Comparison of ENCODE assay signal across 1 cellular context in genomic region chr9:136673088-136673969, GRCh38.
A peak's percentile ranks its signal among the peaks of the same experiment; 100 is the strongest.
TF ChIP-seq lines count a peak whose summit lies in the region.

No MANE protein-coding gene starts in this region.

TF ChIP-seq in HepG2, 621 proteins besides CTCF, POLR2A, EP300 and RAD21:
- TF ChIP-seq U2AF1 (optimal IDR thresholded peaks at IDR 0.05; ENCODE audit: low read depth, low read length), result peak; percentile 84
- TF ChIP-seq HNRNPLL (IDR thresholded peaks at IDR 0.05; ENCODE audit: low read depth, low read length, poor library complexity, severe bottlenecking), result peak; percentile 6
- TF ChIP-seq PHF8 (CRISPR knock-in tag; IDR thresholded peaks at IDR 0.05), result no peak
